In genomic region chr1:47781171-47781959, GRCh38 we compare ENCODE assay signal across 25 cellular contexts.
DNase-seq lines count a peak whose midpoint lies in the region; ATAC-seq and TF ChIP-seq lines count a peak whose summit lies in the region.
"Had no signal": no experiment of that assay in that cellular context is flagged by ENCODE, and none has a peak within 500 bp of the region (broad histone marks: within the 10 kb centered on the region; RNA-seq: fewer than 3 reads in every experiment).

No MANE protein-coding gene starts in this region.

- peak; percentile 36 to 42 for DNase-seq in T47D (ENCODE audit: low read depth in 1 of 2, low spot score in 1 of 2)
- no peak for DNase-seq in breast epithelium (ENCODE audit: low spot score in 2 of 2)
- peak; percentile 64 for DNase-seq in LNCaP clone FGC (ENCODE audit: low read depth)
- DNase-seq in right cardiac atrium = peak; percentile 53 to 77 (median 73)
- DNase-seq in tibial artery = no peak
- no peak for DNase-seq in NCI-H2171 treated with DMSO at 0.1 percent for 48 hours (lab: John Stamatoyannopoulos, UW)
- DNase-seq: activated CD4-positive, alpha-beta T cell treated with anti-CD3 and anti-CD28 coated beads, Interleukin-2, amount 10 ng/mL, durations not matched to agents 7 days and 5 days; activated naive CD4-positive, alpha-beta T cell treated with Interleukin-2 at 50 U/mL for 16 hours; activated T-cell treated with anti-CD3 and anti-CD28 coated beads, Interleukin-2, amount 50 U/mL, for 48 hours; brain microvascular endothelial cell; Calu3; mammary epithelial cell; NCI-H1105; NCI-H2107; SK-N-SH; uterus; WERI-Rb-1 had no signal

- ATAC-seq in right cardiac atrium (peak; percentile 27 to 31), HG02588 (IDR thresholded peaks at IDR 0.05; ENCODE audit: unreplicated experiment) (no peak), HG03457 (IDR thresholded peaks at IDR 0.05; ENCODE audit: unreplicated experiment) (no peak)

- intact Hi-C loops in breast epithelium (cut with DNase I; ENCODE audit: low total_unique reads) (no loop called here), right cardiac atrium (cut with DNase I) (loop anchor here in 1 of 4 donors (10.0 kb wide), 1 partner anchor 213 kb away; the partner anchor contains the start of gene TRABD2B), tibial artery (cut with DNase I; ENCODE audit: low total_unique reads) (loop anchor here (10.0 kb wide), 1 partner anchor 213 kb away; the partner anchor contains the start of gene TRABD2B)

- no peaks in the 10 kb centered on the region for H3K36me3 ChIP-seq in breast epithelium
- peaks cover 0 to 20% (median 10%) of the 10 kb centered on the region in 3 donors for H3K36me3 ChIP-seq in tibial artery
- H3K36me3 ChIP-seq: BLaER1 treated with 17β-estradiol and CSF1 and Interleukin-3, amounts not matched to agents 10 nM and 100 nM; brain microvascular endothelial cell; HAP-1; uterus; WERI-Rb-1 had no signal

- H3K9me3 ChIP-seq in breast epithelium (no peaks in the 10 kb centered on the region), right cardiac atrium (ENCODE audit: control insufficient read depth, low read length) (no peaks in the 10 kb centered on the region), tibial artery (no peaks in the 10 kb centered on the region)
- H3K9me3 ChIP-seq: BLaER1 treated with 17β-estradiol and CSF1 and Interleukin-3, amounts not matched to agents 10 nM and 100 nM; HAP-1; psoas muscle; SK-N-SH; uterus had no signal

- H3K4me3 ChIP-seq in breast epithelium = no peak overlapping the region
- no peak overlapping the region for H3K4me3 ChIP-seq in LNCaP clone FGC (ENCODE audit: low read depth, low read length)
- H3K4me3 ChIP-seq in right cardiac atrium (ENCODE audit: low read length) = no peak overlapping the region
- no peak overlapping the region for H3K4me3 ChIP-seq in tibial artery
- H3K4me3 ChIP-seq: BLaER1 treated with 17β-estradiol and CSF1 and Interleukin-3, amounts not matched to agents 10 nM and 100 nM; coronary artery; HAP-1; psoas muscle; skin epidermis; uterus had no signal

- TF ChIP-seq CTCF in breast epithelium (IDR thresholded peaks at IDR 0.05) = no peak
- no peak for TF ChIP-seq CTCF in LNCaP clone FGC (IDR thresholded peaks at IDR 0.05; ENCODE audit: control insufficient read depth, extremely low read depth, insufficient read depth)
- TF ChIP-seq CTCF in tibial artery (IDR thresholded peaks at IDR 0.05) = no peak

- H3K27ac ChIP-seq in breast epithelium = no peak overlapping the region
- no peak overlapping the region for H3K27ac ChIP-seq in right cardiac atrium (ENCODE audit: low read length)
- H3K27ac ChIP-seq in tibial artery = peak overlapping the region; percentile 53 to 82
- H3K27ac ChIP-seq: BLaER1 treated with 17β-estradiol and CSF1 and Interleukin-3, amounts not matched to agents 10 nM and 100 nM; brain microvascular endothelial cell; HL-60; psoas muscle; skin epidermis; uterus; WERI-Rb-1 had no signal

- H3K4me1 ChIP-seq in breast epithelium = no peaks in the 10 kb centered on the region
- peaks cover 17% of the 10 kb centered on the region for H3K4me1 ChIP-seq in right cardiac atrium (ENCODE audit: control insufficient read depth, insufficient read depth, low read length)
- peaks cover 0 to 70% (median 58%) of the 10 kb centered on the region in 4 donors for H3K4me1 ChIP-seq in tibial artery
- H3K4me1 ChIP-seq: HAP-1, uterus had no signal

- no peaks in the 10 kb centered on the region for H3K27me3 ChIP-seq in breast epithelium
- no peaks in the 10 kb centered on the region for H3K27me3 ChIP-seq in right cardiac atrium (ENCODE audit: control insufficient read depth, insufficient read depth)
- H3K27me3 ChIP-seq in tibial artery = no peaks in the 10 kb centered on the region
- H3K27me3 ChIP-seq: BLaER1 treated with 17β-estradiol and CSF1 and Interleukin-3, amounts not matched to agents 10 nM and 100 nM; brain microvascular endothelial cell; uterus had no signal

- WGBS in right cardiac atrium = 84% methylated on average over 22 of the region's 22 CpGs

- in situ Hi-C loops in T47D (cut with HindIII; ENCODE audit: low pct_unique_long_range_greater_than_20kb, low sequenced_read_pairs) = no loop called here

- no peak for TF ChIP-seq POLR2A in breast epithelium (IDR thresholded peaks at IDR 0.05)

Comparison
In these comparisons a context has a peak if more than half of its experiments do, and no peak if none do; other contexts are left out.
1. DNase-seq: peak in T47D (2 of 2), LNCaP clone FGC (single experiment) and right cardiac atrium (3 of 3); none in breast epithelium (0 of 2), tibial artery (0 of 2) and NCI-H2171 treated with DMSO at 0.1 percent for 48 hours (single experiment).
2. H3K27ac ChIP-seq: peak in tibial artery (2 of 2); none in breast epithelium (0 of 2) and right cardiac atrium (single experiment).
3. ATAC-seq: peak in right cardiac atrium (2 of 2); none in HG02588 (single experiment) and HG03457 (single experiment).